In the genomic region with DNA sequence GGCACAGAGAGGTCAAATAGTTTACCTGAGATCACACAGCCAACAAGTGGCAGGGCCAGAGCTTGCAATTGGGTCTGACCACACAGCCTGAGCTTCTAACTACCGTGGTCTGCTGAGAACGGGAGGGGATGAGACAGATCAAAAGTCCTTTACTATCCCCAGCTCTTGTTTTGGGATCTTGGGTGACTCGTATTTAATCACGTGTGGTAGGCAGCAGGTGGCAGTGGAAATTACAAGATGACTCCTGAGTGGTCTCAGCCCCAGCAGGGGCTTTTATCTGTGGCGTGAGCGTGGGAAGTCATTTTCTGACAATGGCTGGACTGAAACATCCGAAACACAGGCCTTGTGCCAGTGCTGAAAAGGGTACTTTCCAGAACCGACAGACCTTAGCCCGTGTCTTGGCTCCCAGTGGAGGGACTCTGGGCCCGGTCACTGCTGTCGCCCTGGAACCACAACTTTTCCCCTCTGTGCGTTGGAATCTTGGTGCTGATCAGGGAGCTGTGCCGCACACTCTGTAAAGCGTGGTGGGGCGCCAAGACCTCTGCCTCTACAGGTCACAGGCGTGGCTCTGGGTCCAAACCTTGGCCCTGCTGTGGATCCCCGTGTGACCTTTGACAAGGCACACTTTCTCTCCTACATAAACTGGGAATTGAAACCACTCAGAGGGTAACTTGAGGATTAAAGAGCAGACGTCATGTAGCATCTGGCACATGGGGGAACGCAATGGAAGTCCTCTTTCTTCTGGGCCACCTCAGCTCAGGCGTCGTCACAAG, we compare ENCODE assay signal across 8 cellular contexts. TPM values are rescaled to one million over a fixed set of nuclear protein-coding genes. Genes with fewer than 3 reads are reported as not detected.
DNase-seq lines count a peak whose midpoint lies in the region; ATAC-seq and TF ChIP-seq lines count a peak whose summit lies in the region.

No MANE protein-coding gene starts in this region.

- WGBS in psoas muscle, 3 donors: 56 to 75% (median 59%) methylated on average over 21 of the region's 21 CpGs

- no peak overlapping the region for H3K27ac ChIP-seq in GM23338 (ENCODE audit: low read depth)
- peak overlapping the region; percentile 7 for H3K27ac ChIP-seq in RWPE1
- no peak overlapping the region for H3K27ac ChIP-seq in naive thymus-derived CD4-positive, alpha-beta T cell (ENCODE audit: low read depth, low read length)
- no peak overlapping the region for H3K27ac ChIP-seq in psoas muscle

- H3K27me3 ChIP-seq in GM23338 (ENCODE audit: insufficient read depth) (no peaks in the 10 kb centered on the region), psoas muscle (ENCODE audit: insufficient read depth in 3 of 3, low read length in 2 of 3) (peaks cover 0 to 4% (median 0%) of the 10 kb centered on the region in 3 donors)
- H3K27me3 ChIP-seq in naive thymus-derived CD4-positive, alpha-beta T cell (ENCODE audit: control insufficient read depth in 2 of 2, insufficient read depth in 2 of 2, low read length in 2 of 2): no peaks in the 10 kb centered on the region

- POLR2A ChIA-PET in RWPE1 (lab: Yijun Ruan, JAX; ENCODE audit: low non-redundant PET): no interaction called here
- POLR2A ChIA-PET in naive thymus-derived CD4-positive, alpha-beta T cell (lab: Charles Lee): interaction anchor here (1.4 kb wide), 1 partner anchor 13 kb away, joined by 5 read pairs; no protein-coding TSS in a partner anchor

- H3K9me2 ChIP-seq in GM23338 (ENCODE audit: insufficient read depth): no peaks in the 10 kb centered on the region

- CTCF ChIA-PET in RWPE1 (lab: Yijun Ruan, JAX): interaction anchor here (0.7 kb wide), 2 partner anchors 27 to 88 kb away, joined by 3 to 4 read pairs; no protein-coding TSS in a partner anchor
- CTCF ChIA-PET in naive thymus-derived CD4-positive, alpha-beta T cell (lab: Charles Lee): interaction anchor here (0.6 kb wide), 1 partner anchor 445 kb away, joined by 3 read pairs; no protein-coding TSS in a partner anchor

- peaks cover 8% of the 10 kb centered on the region; the same call in 1 of the 2 replicates for H3K36me3 ChIP-seq in GM23338 (ENCODE audit: insufficient read depth)
- H3K36me3 ChIP-seq in naive thymus-derived CD4-positive, alpha-beta T cell (ENCODE audit: control insufficient read depth in 2 of 3, insufficient read depth in 3 of 3, low read length in 3 of 3): peaks cover 0 to 70% (median 14%) of the 10 kb centered on the region in 3 experiments
- peaks cover 0 to 20% of the 10 kb centered on the region in 2 donors for H3K36me3 ChIP-seq in psoas muscle (ENCODE audit: insufficient read depth in 1 of 2, low read depth in 1 of 2)

- intact Hi-C loops in naive thymus-derived CD4-positive, alpha-beta T cell (cut with micrococcal nuclease): no loop called here
- intact Hi-C loops in psoas muscle (cut with DNase I): no loop called here

- H3K4me1 Mint-ChIP-seq in GM23338: no peaks in the 10 kb centered on the region
- peaks cover 35 to 77% (median 60%) of the 10 kb centered on the region in 7 donors for H3K4me1 Mint-ChIP-seq in naive thymus-derived CD4-positive, alpha-beta T cell

- no peaks in the 10 kb centered on the region for H3K79me2 ChIP-seq in GM23338 (replicated peaks; ENCODE audit: insufficient read depth)

- 0 out of 2 replicates have a peak, but pooled peaks cover 3% of the 10 kb centered on the region for H3F3A ChIP-seq in GM23338 (replicated peaks; ENCODE audit: low read depth)

- no peaks in the 10 kb centered on the region for H3K9me3 ChIP-seq in naive thymus-derived CD4-positive, alpha-beta T cell (ENCODE audit: control insufficient read depth in 2 of 3, low read length in 3 of 3)
- no peaks in the 10 kb centered on the region for H3K9me3 ChIP-seq in psoas muscle

- no peak overlapping the region for H3K4me3 Mint-ChIP-seq in GM23338
- peak overlapping the region in 1 of 10 donors; percentile 17 for H3K4me3 Mint-ChIP-seq in naive thymus-derived CD4-positive, alpha-beta T cell

- peak overlapping the region; percentile 49 for H3K4me3 ChIP-seq in GM12865 (ENCODE audit: low read depth, low read length)
- no peak overlapping the region for H3K4me3 ChIP-seq in GM23338
- no peak overlapping the region for H3K4me3 ChIP-seq in naive thymus-derived CD4-positive, alpha-beta T cell (ENCODE audit: low read length)
- H3K4me3 ChIP-seq in psoas muscle: no peak overlapping the region

- no peaks in the 10 kb centered on the region for H3K9me3 Mint-ChIP-seq in GM23338
- no peaks in the 10 kb centered on the region for H3K9me3 Mint-ChIP-seq in naive thymus-derived CD4-positive, alpha-beta T cell

- H3K4me1 ChIP-seq in GM23338 (ENCODE audit: insufficient read depth) (no peaks in the 10 kb centered on the region), psoas muscle (no peaks in the 10 kb centered on the region)
- peaks cover 29% of the 10 kb centered on the region in 2 donors for H3K4me1 ChIP-seq in naive thymus-derived CD4-positive, alpha-beta T cell (ENCODE audit: control insufficient read depth in 2 of 2, insufficient read depth in 2 of 2, low read length in 2 of 2)

- no peaks in the 10 kb centered on the region for H4K20me1 ChIP-seq in GM23338 (replicated peaks; ENCODE audit: insufficient read depth)

- ATAC-seq in GM23338: no peak
- ATAC-seq in naive thymus-derived CD4-positive, alpha-beta T cell: peak; percentile 33
- ATAC-seq in psoas muscle: no peak

- peak; percentile 91 for DNase-seq in GM12865 (ENCODE audit: low read depth)
- DNase-seq in GM23338 (ENCODE audit: low spot score): no peak
- DNase-seq in RWPE1 (ENCODE audit: low spot score): no peak
- DNase-seq in naive thymus-derived CD4-positive, alpha-beta T cell: no peak
- no peak for DNase-seq in stimulated activated CD4-positive, alpha-beta T cell treated with anti-CD3 and anti-CD28 coated beads, Interleukin-4, amount 100 ng/mL, for 1 hour
- DNase-seq in stimulated activated CD4-positive, alpha-beta T cell treated with anti-CD3 and anti-CD28 coated beads, Interleukin-15, amount 100 ng/mL, for 24 hours: no peak
- DNase-seq in nucleus accumbens (lab: John Stamatoyannopoulos, UW): no peak
- no peak for DNase-seq in psoas muscle

- no peak overlapping the region for H2AFZ ChIP-seq in GM23338

- peaks cover 29% of the 10 kb centered on the region for H3K36me3 Mint-ChIP-seq in GM23338 (ENCODE audit: low read depth)
- peaks cover 5 to 64% (median 42%) of the 10 kb centered on the region in 5 donors for H3K36me3 Mint-ChIP-seq in naive thymus-derived CD4-positive, alpha-beta T cell

- no peak overlapping the region for H3K4me2 ChIP-seq in GM23338

- H3K27ac Mint-ChIP-seq in GM23338: peak overlapping the region; percentile 82
- H3K27ac Mint-ChIP-seq in naive thymus-derived CD4-positive, alpha-beta T cell: peak overlapping the region in 8 of 9 donors; percentile 43 to 94 (median 69)

- TF ChIP-seq CTCF in GM12865 (IDR thresholded peaks at IDR 0.05; ENCODE audit: insufficient read depth, low read depth, low read length, missing control alignments) (no peak), GM23338 (conservative IDR thresholded peaks at IDR 0.05; ENCODE audit: low read depth in 2 of 2) (no peak), RWPE1 (conservative IDR thresholded peaks at IDR 0.05; ENCODE audit: low read depth) (no peak), psoas muscle (IDR thresholded peaks at IDR 0.05) (no peak)

- H3K27me3 Mint-ChIP-seq in GM23338 (ENCODE audit: insufficient read depth, low read depth, poor library complexity): peaks cover 11% of the 10 kb centered on the region
- no peaks in the 10 kb centered on the region for H3K27me3 Mint-ChIP-seq in naive thymus-derived CD4-positive, alpha-beta T cell

TF ChIP-seq in GM23338, 12 proteins besides CTCF, POLR2A, EP300 and RAD21 (continues in another document):
- no peak for TF ChIP-seq JUNB (IDR thresholded peaks at IDR 0.05; ENCODE audit: unreplicated experiment)
- no peak for TF ChIP-seq ZNF331 (CRISPR knock-in tag; IDR thresholded peaks at IDR 0.05; ENCODE audit: low read depth)

RNA-seq across cellular contexts. Expression of a gene that starts 12.0 kb away (rescaled TPM):
- total RNA-seq in GM23338 (2014; rRNA removed; shearing (Covaris generic)): 19.3 and 32.4 TPM in 2 replicates
- polyA plus RNA-seq in GM23338 (2016; fragmentation: Nextera tagmentation; extraction: Ambion mirVana): 8.1 and 10.0 TPM in 2 replicates
- total RNA-seq in naive thymus-derived CD4-positive, alpha-beta T cell: 100 to 1,000 TPM in 1 of 5 experiments, 10 to 100 TPM in 4; 48.8 to 234 (median 72.3) TPM
- polyA plus RNA-seq in naive thymus-derived CD4-positive, alpha-beta T cell: 10 to 100 TPM; 24.8 to 97.1 TPM
- 1 to 10 TPM; 3.7 to 5.1 (median 3.9) TPM for total RNA-seq in psoas muscle
- 1 to 10 TPM; 1.5 to 6.1 (median 1.7) TPM for polyA plus RNA-seq in psoas muscle

RNA-seq across cellular contexts. Expression of a gene that starts 30.0 kb away (rescaled TPM):
- total RNA-seq in GM23338 (2014; rRNA removed; shearing (Covaris generic)): 47.0 and 55.5 TPM in 2 replicates
- polyA plus RNA-seq in GM23338 (2016; fragmentation: Nextera tagmentation; extraction: Ambion mirVana) (58.4 and 60.8 TPM in 2 replicates), psoas muscle (10 to 100 TPM; 43.8 to 79.6 (median 71.5) TPM)
- 10 to 100 TPM; 20.6 to 72.4 (median 58.6) TPM for total RNA-seq in naive thymus-derived CD4-positive, alpha-beta T cell
- polyA plus RNA-seq in naive thymus-derived CD4-positive, alpha-beta T cell: 100 to 1,000 TPM; 224 to 235 TPM
- total RNA-seq in psoas muscle: 10 to 100 TPM; 42.5 to 72.3 (median 47.7) TPM

RNA-seq across cellular contexts. Expression of a gene that starts 50.4 kb away (rescaled TPM):
- total RNA-seq in GM23338 (2014; rRNA removed; shearing (Covaris generic)): 78.5 and 83.1 TPM in 2 replicates
- polyA plus RNA-seq in GM23338 (2016; fragmentation: Nextera tagmentation; extraction: Ambion mirVana) (39.5 and 40.9 TPM in 2 replicates), psoas muscle (under 1 TPM in 2 of 3 donors, not detected in 1; 0.03 to 0.05 TPM)
- under 1 TPM in 3 of 5 experiments, not detected in 2; 0.19 to 0.47 (median 0.41) TPM for total RNA-seq in naive thymus-derived CD4-positive, alpha-beta T cell
- polyA plus RNA-seq in naive thymus-derived CD4-positive, alpha-beta T cell: not detected
- total RNA-seq in psoas muscle: not detected

RNA-seq across cellular contexts. Expression of a gene that starts 53.8 kb away (rescaled TPM):
- 50.5 and 53.8 TPM in 2 replicates for total RNA-seq in GM23338 (2014; rRNA removed; shearing (Covaris generic))
- polyA plus RNA-seq in GM23338 (2016; fragmentation: Nextera tagmentation; extraction: Ambion mirVana) (13.4 and 13.6 TPM in 2 replicates), psoas muscle (10 to 100 TPM; 18.5 to 46.1 (median 32.4) TPM)
- 10 to 100 TPM; 17.5 to 60.2 (median 39.5) TPM for total RNA-seq in naive thymus-derived CD4-positive, alpha-beta T cell
- polyA plus RNA-seq in naive thymus-derived CD4-positive, alpha-beta T cell: 10 to 100 TPM; 37.4 to 45.8 TPM
- total RNA-seq in psoas muscle: 10 to 100 TPM; 20.6 to 28.2 (median 24.5) TPM

Comparison
In these comparisons a context has a peak if more than half of its experiments do, and no peak if none do; other contexts are left out.
1. RNA of a gene that starts 50.4 kb away (total RNA-seq): 78.5 to 83.1 TPM in GM23338; 0.19 to 0.47 TPM in naive thymus-derived CD4-positive, alpha-beta T cell and not detected in psoas muscle; every median in the first group is over 10 times any median in the second.